ENCODE assay signal across 1 cellular context in the genomic region with DNA sequence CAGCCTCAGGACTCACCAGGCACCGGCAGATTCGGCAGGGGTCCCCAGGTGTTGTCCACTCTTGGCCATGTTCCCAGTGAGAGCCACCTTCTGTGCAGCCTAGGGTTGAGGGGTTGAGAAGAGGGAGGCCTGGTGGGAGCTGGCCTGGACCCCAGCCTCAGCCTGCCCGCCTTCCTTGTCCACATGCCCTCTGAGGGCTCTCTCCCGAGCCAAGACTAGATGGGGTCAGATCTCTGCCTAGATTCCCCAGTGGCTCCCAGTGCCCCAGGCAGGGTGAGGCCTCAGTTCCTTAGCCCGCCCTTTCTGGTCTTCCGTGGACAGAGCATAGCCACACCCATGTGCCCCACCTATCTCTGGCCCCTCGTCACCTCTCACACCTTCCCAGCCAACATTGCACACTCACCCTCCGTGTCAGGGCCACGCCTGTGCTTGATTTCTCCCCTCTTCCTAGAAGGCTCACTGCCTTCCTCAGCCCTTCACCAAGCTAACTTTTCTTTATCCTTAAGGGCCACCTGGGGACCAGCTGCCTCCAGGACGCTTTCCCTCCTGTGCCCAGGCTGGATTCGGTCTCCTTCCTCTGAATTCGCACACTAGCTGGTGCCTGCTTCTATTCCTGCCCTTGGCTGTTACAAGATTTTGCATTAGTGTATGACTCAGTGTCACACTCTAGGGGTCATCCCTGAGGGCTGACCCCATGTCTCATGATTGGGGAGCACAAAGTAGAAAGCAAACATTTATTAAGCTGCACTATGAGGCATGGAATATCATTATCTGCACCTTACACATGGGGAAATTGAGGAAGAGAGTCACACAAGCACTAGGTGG.
TF ChIP-seq lines count a peak whose summit lies in the region.

No MANE protein-coding gene starts in this region.

TF ChIP-seq in K562, 482 proteins besides CTCF, POLR2A, EP300 and RAD21 (continued from another document and continues in another):
- TF ChIP-seq MYNN (IDR thresholded peaks at IDR 0.05) (peak; percentile 55; the same call in 1 of the 2 replicates), MYNN (CRISPR knock-in tag; IDR thresholded peaks at IDR 0.05) (no peak), MYBL2 (IDR thresholded peaks at IDR 0.05; ENCODE audit: low read depth) (no peak), MYBL2 (CRISPR knock-in tag; IDR thresholded peaks at IDR 0.05; ENCODE audit: borderline replicate concordance) (no peak), SRSF7 (optimal IDR thresholded peaks at IDR 0.05; ENCODE audit: low read depth, low read length) (no peak), KLF13 (tag; IDR thresholded peaks at IDR 0.05; ENCODE audit: borderline replicate concordance, low read depth) (no peak), ZNF79 (CRISPR knock-in tag; IDR thresholded peaks at IDR 0.05; ENCODE audit: low read depth) (no peak), FOS (IDR thresholded peaks at IDR 0.05; ENCODE audit: extremely low read depth, insufficient read length) (peak; percentile 36), THRB (CRISPR knock-in tag; conservative IDR thresholded peaks at IDR 0.05) (peak; percentile 68; the same call in 1 of the 2 replicates), RFX7 (CRISPR knock-in tag; IDR thresholded peaks at IDR 0.05) (no peak), ZEB2 (IDR thresholded peaks at IDR 0.05) (peak; percentile 67; the same call in 1 of the 2 replicates), SMAD3 (CRISPR knock-in tag; conservative IDR thresholded peaks at IDR 0.05) (no peak), ZNF175 (CRISPR knock-in tag; IDR thresholded peaks at IDR 0.05; ENCODE audit: low read depth) (peak; percentile 87), KAT7 (CRISPR knock-in tag; IDR thresholded peaks at IDR 0.05; ENCODE audit: borderline replicate concordance) (no peak), TEAD1 (CRISPR knock-in tag; IDR thresholded peaks at IDR 0.05) (no peak), BACH1 (tag; IDR thresholded peaks at IDR 0.05) (no peak), ZNF354B (CRISPR knock-in tag; IDR thresholded peaks at IDR 0.05) (no peak), FOXP4 (CRISPR knock-in tag; IDR thresholded peaks at IDR 0.05; ENCODE audit: borderline replicate concordance) (no peak), ZBTB2 (IDR thresholded peaks at IDR 0.05) (no peak; the same call in 1 of the 2 replicates), ZNF436 (CRISPR knock-in tag; IDR thresholded peaks at IDR 0.05) (no peak), BDP1 (IDR thresholded peaks at IDR 0.05; ENCODE audit: insufficient read depth, insufficient read length) (no peak), BRCA1 (IDR thresholded peaks at IDR 0.05) (no peak), BRCA1 (CRISPR knock-in tag; IDR thresholded peaks at IDR 0.05) (no peak), NUFIP1 (IDR thresholded peaks at IDR 0.05; ENCODE audit: partially characterized antibody) (no peak), ZNF133 (CRISPR knock-in tag; IDR thresholded peaks at IDR 0.05) (no peak), RBM17 (IDR thresholded peaks at IDR 0.05; ENCODE audit: borderline replicate concordance, low read depth, low read length) (no peak), THAP12 (CRISPR knock-in tag; IDR thresholded peaks at IDR 0.05) (no peak), CBFA2T3 (IDR thresholded peaks at IDR 0.05) (peak; percentile 41; the same call in 1 of the 2 replicates), KLF6 (CRISPR knock-in tag; IDR thresholded peaks at IDR 0.05; ENCODE audit: borderline replicate concordance) (no peak), HNRNPH1 (optimal IDR thresholded peaks at IDR 0.05; ENCODE audit: low read depth, low read length) (no peak), ZBTB7A (IDR thresholded peaks at IDR 0.05; ENCODE audit: borderline replicate concordance, control insufficient read depth, low read depth, low read length) (no peak), ATF4 (CRISPR knock-in tag; IDR thresholded peaks at IDR 0.05) (no peak), SMARCC2 (IDR thresholded peaks at IDR 0.05; ENCODE audit: low read depth) (no peak), HDAC1 (IDR thresholded peaks at IDR 0.05) (0 out of 4 replicates have a peak, but pooled peaks of 1 of the 2 experiments have one; percentile 27), OTX1 (CRISPR knock-in tag; IDR thresholded peaks at IDR 0.05) (no peak), ZNF717 (CRISPR knock-in tag; IDR thresholded peaks at IDR 0.05) (no peak), ZNF668 (CRISPR knock-in tag; IDR thresholded peaks at IDR 0.05) (no peak), KLF1 (tag; IDR thresholded peaks at IDR 0.05) (no peak), PCBP2 (IDR thresholded peaks at IDR 0.05; ENCODE audit: low read depth, low read length, poor library complexity, severe bottlenecking) (no peak), FOXK1 (CRISPR knock-in tag; IDR thresholded peaks at IDR 0.05; ENCODE audit: borderline replicate concordance) (no peak), HDAC8 (tag; IDR thresholded peaks at IDR 0.05) (no peak), MTA1 (IDR thresholded peaks at IDR 0.05; ENCODE audit: borderline replicate concordance) (peak; percentile 49; the same call in 1 of the 2 replicates)
- TF ChIP-seq, protein P1, sequence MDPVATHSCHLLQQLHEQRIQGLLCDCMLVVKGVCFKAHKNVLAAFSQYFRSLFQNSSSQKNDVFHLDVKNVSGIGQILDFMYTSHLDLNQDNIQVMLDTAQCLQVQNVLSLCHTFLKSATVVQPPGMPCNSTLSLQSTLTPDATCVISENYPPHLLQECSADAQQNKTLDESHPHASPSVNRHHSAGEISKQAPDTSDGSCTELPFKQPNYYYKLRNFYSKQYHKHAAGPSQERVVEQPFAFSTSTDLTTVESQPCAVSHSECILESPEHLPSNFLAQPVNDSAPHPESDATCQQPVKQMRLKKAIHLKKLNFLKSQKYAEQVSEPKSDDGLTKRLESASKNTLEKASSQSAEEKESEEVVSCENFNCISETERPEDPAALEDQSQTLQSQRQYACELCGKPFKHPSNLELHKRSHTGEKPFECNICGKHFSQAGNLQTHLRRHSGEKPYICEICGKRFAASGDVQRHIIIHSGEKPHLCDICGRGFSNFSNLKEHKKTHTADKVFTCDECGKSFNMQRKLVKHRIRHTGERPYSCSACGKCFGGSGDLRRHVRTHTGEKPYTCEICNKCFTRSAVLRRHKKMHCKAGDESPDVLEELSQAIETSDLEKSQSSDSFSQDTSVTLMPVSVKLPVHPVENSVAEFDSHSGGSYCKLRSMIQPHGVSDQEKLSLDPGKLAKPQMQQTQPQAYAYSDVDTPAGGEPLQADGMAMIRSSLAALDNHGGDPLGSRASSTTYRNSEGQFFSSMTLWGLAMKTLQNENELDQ (CRISPR knock-in tag; IDR thresholded peaks at IDR 0.05; ENCODE audit: borderline replicate concordance), result no peak
- TF ChIP-seq, protein P2, sequence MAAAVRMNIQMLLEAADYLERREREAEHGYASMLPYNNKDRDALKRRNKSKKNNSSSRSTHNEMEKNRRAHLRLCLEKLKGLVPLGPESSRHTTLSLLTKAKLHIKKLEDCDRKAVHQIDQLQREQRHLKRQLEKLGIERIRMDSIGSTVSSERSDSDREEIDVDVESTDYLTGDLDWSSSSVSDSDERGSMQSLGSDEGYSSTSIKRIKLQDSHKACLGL (CRISPR knock-in tag; IDR thresholded peaks at IDR 0.05; ENCODE audit: borderline replicate concordance, poor library complexity, severe bottlenecking), result no peak
- TF ChIP-seq, protein P3, sequence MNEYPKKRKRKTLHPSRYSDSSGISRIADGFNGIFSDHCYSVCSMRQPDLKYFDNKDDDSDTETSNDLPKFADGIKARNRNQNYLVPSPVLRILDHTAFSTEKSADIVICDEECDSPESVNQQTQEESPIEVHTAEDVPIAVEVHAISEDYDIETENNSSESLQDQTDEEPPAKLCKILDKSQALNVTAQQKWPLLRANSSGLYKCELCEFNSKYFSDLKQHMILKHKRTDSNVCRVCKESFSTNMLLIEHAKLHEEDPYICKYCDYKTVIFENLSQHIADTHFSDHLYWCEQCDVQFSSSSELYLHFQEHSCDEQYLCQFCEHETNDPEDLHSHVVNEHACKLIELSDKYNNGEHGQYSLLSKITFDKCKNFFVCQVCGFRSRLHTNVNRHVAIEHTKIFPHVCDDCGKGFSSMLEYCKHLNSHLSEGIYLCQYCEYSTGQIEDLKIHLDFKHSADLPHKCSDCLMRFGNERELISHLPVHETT (CRISPR knock-in tag; conservative IDR thresholded peaks at IDR 0.05 in 1 of 2, IDR thresholded peaks at IDR 0.05 in 1 of 2), result no peak
- TF ChIP-seq, protein P4, sequence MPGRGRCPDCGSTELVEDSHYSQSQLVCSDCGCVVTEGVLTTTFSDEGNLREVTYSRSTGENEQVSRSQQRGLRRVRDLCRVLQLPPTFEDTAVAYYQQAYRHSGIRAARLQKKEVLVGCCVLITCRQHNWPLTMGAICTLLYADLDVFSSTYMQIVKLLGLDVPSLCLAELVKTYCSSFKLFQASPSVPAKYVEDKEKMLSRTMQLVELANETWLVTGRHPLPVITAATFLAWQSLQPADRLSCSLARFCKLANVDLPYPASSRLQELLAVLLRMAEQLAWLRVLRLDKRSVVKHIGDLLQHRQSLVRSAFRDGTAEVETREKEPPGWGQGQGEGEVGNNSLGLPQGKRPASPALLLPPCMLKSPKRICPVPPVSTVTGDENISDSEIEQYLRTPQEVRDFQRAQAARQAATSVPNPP (IDR thresholded peaks at IDR 0.05; ENCODE audit: borderline replicate concordance, insufficient read depth, insufficient read length), result no peak
- TF ChIP-seq, protein P5, sequence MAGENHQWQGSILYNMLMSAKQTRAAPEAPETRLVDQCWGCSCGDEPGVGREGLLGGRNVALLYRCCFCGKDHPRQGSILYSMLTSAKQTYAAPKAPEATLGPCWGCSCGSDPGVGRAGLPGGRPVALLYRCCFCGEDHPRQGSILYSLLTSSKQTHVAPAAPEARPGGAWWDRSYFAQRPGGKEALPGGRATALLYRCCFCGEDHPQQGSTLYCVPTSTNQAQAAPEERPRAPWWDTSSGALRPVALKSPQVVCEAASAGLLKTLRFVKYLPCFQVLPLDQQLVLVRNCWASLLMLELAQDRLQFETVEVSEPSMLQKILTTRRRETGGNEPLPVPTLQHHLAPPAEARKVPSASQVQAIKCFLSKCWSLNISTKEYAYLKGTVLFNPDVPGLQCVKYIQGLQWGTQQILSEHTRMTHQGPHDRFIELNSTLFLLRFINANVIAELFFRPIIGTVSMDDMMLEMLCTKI (IDR thresholded peaks at IDR 0.05; ENCODE audit: partially characterized antibody), result no peak
- TF ChIP-seq, protein P6, sequence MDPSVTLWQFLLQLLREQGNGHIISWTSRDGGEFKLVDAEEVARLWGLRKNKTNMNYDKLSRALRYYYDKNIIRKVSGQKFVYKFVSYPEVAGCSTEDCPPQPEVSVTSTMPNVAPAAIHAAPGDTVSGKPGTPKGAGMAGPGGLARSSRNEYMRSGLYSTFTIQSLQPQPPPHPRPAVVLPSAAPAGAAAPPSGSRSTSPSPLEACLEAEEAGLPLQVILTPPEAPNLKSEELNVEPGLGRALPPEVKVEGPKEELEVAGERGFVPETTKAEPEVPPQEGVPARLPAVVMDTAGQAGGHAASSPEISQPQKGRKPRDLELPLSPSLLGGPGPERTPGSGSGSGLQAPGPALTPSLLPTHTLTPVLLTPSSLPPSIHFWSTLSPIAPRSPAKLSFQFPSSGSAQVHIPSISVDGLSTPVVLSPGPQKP (CRISPR knock-in tag; IDR thresholded peaks at IDR 0.05), result no peak
